1 cellular context compared by ENCODE assay signal in genomic region chr3:52361011-52361410, GRCh38.
TF ChIP-seq lines count a peak whose summit lies in the region.

No MANE protein-coding gene starts in this region.

TF ChIP-seq in IMR-90, 13 proteins besides CTCF, POLR2A, EP300 and RAD21:
- TF ChIP-seq BHLHE40 (IDR thresholded peaks at IDR 0.05; ENCODE audit: low read depth, low read length): no peak
- TF ChIP-seq FOS (IDR thresholded peaks at IDR 0.05; ENCODE audit: low read depth, low read length): no peak
- TF ChIP-seq ELK1 (IDR thresholded peaks at IDR 0.05; ENCODE audit: borderline replicate concordance, low read depth, low read length): no peak
- TF ChIP-seq RFX5 (IDR thresholded peaks at IDR 0.05; ENCODE audit: low read depth, low read length): no peak
- TF ChIP-seq RCOR1 (IDR thresholded peaks at IDR 0.05; ENCODE audit: insufficient replicate concordance, low read length): no peak
TF ChIP-seq in IMR-90: peak in this region for 0.
